ENCODE assay signal across 8 cellular contexts in genomic region chr6:106359989-106360409, GRCh38. TPM values are rescaled to one million over a fixed set of nuclear protein-coding genes. Genes with fewer than 3 reads are reported as not detected.
A peak's percentile ranks its signal among the peaks of the same experiment; 100 is the strongest.
DNase-seq lines count a peak whose midpoint lies in the region; ATAC-seq, FAIRE-seq and TF ChIP-seq lines count a peak whose summit lies in the region.

No MANE protein-coding gene starts in this region.

- H3K4me3 ChIP-seq in iPS-11a (ENCODE audit: low read depth, low read length), result peak overlapping the region; percentile 39

- peaks cover 31% of the 10 kb centered on the region for H3K27me3 Mint-ChIP-seq in activated B cell treated with CpG ODN at 0.5 μM for 24 hours
- H3K27me3 Mint-ChIP-seq in stimulated activated memory B cell treated with anti-CD40 and anti-IgM and Interleukin-4, amounts not matched to agents 10 μg/mL and 1 μg/mL and 100 μg/mL, for 72 hours, result peaks cover 22% of the 10 kb centered on the region

- POLR2A ChIA-PET in activated B cell treated with CpG ODN at 0.5 μM for 24 hours (lab: Charles Lee), result no interaction called here

- DNase-seq in activated CD4-positive, CD25-positive, alpha-beta regulatory T cell treated with anti-CD3 and anti-CD28 coated beads, Interleukin-2, amount 50 U/mL, for 72 hours, result peak; percentile 34
- no peak for DNase-seq in activated CD4-positive, CD25-positive, alpha-beta regulatory T cell (lab: John Stamatoyannopoulos, UW)
- DNase-seq in activated B cell treated with CpG ODN at 0.5 μM for 24 hours (no peak), cerebellar cortex (ENCODE audit: low spot score) (no peak), HTR-8/SVneo (ENCODE audit: insufficient read length, low spot score) (no peak)
- no peak for DNase-seq in stimulated activated CD4-positive, alpha-beta T cell treated with anti-CD3 and anti-CD28 coated beads, Interleukin-2, amount 100 ng/mL, for 24 hours

- peaks cover 11% of the 10 kb centered on the region for H3K4me1 Mint-ChIP-seq in activated B cell treated with CpG ODN at 0.5 μM for 24 hours
- peaks cover 14% of the 10 kb centered on the region for H3K4me1 Mint-ChIP-seq in stimulated activated memory B cell treated with anti-CD40 and anti-IgM and Interleukin-4, amounts not matched to agents 10 μg/mL and 1 μg/mL and 100 μg/mL, for 72 hours

- no peak for FAIRE-seq in HTR-8/SVneo (lab: Jason Lieb, UNC)

- H3K27ac Mint-ChIP-seq in activated B cell treated with CpG ODN at 0.5 μM for 24 hours, result no peak overlapping the region
- H3K27ac Mint-ChIP-seq in stimulated activated memory B cell treated with anti-CD40 and anti-IgM and Interleukin-4, amounts not matched to agents 10 μg/mL and 1 μg/mL and 100 μg/mL, for 72 hours, result no peak overlapping the region

- CTCF ChIA-PET in activated B cell treated with CpG ODN at 0.5 μM for 24 hours (lab: Charles Lee), result interaction anchor here (0.7 to 1.3 kb wide), 2 partner anchors 152 to 269 kb away, joined by 3 read pairs; no protein-coding TSS in a partner anchor

- intact Hi-C loops in activated B cell treated with CpG ODN at 0.5 μM for 24 hours (cut with micrococcal nuclease), result loop anchor here (2.0 to 5.0 kb wide), 3 partner anchors 151 to 757 kb away; partner anchors contain the start of gene BEND3

- no peak for ATAC-seq in activated B cell treated with CpG ODN at 0.5 μM for 24 hours (ENCODE audit: low read depth)
- ATAC-seq in stimulated activated memory B cell treated with anti-CD40 and anti-IgM and Interleukin-4, amounts not matched to agents 10 μg/mL and 1 μg/mL and 100 μg/mL, for 72 hours, result no peak

- no peak for TF ChIP-seq CTCF in activated B cell treated with CpG ODN at 0.5 μM for 24 hours (IDR thresholded peaks at IDR 0.05)

- H3K36me3 Mint-ChIP-seq in activated B cell treated with CpG ODN at 0.5 μM for 24 hours (ENCODE audit: low read depth), result no peaks in the 10 kb centered on the region
- no peaks in the 10 kb centered on the region for H3K36me3 Mint-ChIP-seq in stimulated activated memory B cell treated with anti-CD40 and anti-IgM and Interleukin-4, amounts not matched to agents 10 μg/mL and 1 μg/mL and 100 μg/mL, for 72 hours

- H3K9me3 Mint-ChIP-seq in activated B cell treated with CpG ODN at 0.5 μM for 24 hours, result no peaks in the 10 kb centered on the region
- no peaks in the 10 kb centered on the region for H3K9me3 Mint-ChIP-seq in stimulated activated memory B cell treated with anti-CD40 and anti-IgM and Interleukin-4, amounts not matched to agents 10 μg/mL and 1 μg/mL and 100 μg/mL, for 72 hours

- peak overlapping the region; percentile 63 for H3K4me3 Mint-ChIP-seq in activated B cell treated with CpG ODN at 0.5 μM for 24 hours
- H3K4me3 Mint-ChIP-seq in stimulated activated memory B cell treated with anti-CD40 and anti-IgM and Interleukin-4, amounts not matched to agents 10 μg/mL and 1 μg/mL and 100 μg/mL, for 72 hours, result peak overlapping the region; percentile 91

RNA-seq across cellular contexts. Expression of gene CRYBG1, which starts 0.5 kb away (rescaled TPM):
- total RNA-seq in activated B cell treated with CpG ODN at 0.5 μM for 24 hours, result 32.3 and 33.6 TPM in 2 replicates

RNA-seq across cellular contexts. Expression of gene ATG5, which starts 34.4 kb away (rescaled TPM):
- 29.7 and 30.3 TPM in 2 replicates for total RNA-seq in activated B cell treated with CpG ODN at 0.5 μM for 24 hours
